10 cellular contexts compared by ENCODE assay signal in the genomic region with DNA sequence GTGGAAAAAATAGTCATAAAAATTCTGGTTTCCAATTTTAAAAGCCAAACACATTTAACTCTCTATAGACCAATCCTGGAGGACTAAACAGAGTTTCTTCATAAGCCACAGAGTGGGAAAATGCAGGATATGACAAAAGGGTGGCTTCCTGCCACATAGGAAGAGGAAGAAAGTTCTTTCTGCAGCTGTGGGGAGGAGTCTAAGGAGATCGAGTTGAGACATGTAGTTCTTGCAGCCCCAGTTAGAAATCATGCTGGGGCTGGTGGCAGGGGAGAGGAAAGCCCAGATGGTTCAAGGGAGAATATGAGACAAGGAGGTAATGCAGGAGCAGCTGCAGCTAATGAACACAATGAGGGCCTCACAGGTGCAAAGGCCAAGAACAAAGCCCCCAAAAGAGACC.
DNase-seq lines count a peak whose midpoint lies in the region; ATAC-seq and TF ChIP-seq lines count a peak whose summit lies in the region.
"Had no signal": no experiment of that assay in that cellular context is flagged by ENCODE, and none has a peak within 500 bp of the region (broad histone marks: within the 10 kb centered on the region; RNA-seq: fewer than 3 reads in every experiment).

No MANE protein-coding gene starts in this region.

- H3K27ac Mint-ChIP-seq in activated T-helper 1 cell treated with anti-CD3 and anti-CD28 coated beads, Interleukin-12 subunit alpha, Interleukin-12 subunit beta, Interleukin-2, Interleukin-4 antibody, amounts not matched to agents 30 ng/mL and 10 ng/mL and 1 ng/mL, durations not matched to agents 14 hours and 24 hours and 36 hours, result peak overlapping the region; percentile 18
- peak overlapping the region in 7 of 9 donors; percentile 36 to 63 (median 59) for H3K27ac Mint-ChIP-seq in naive thymus-derived CD4-positive, alpha-beta T cell

- H3K9ac ChIP-seq in DND-41 (ENCODE audit: low read depth, low read length) (peak overlapping the region; percentile 43), colonic mucosa (ENCODE audit: low read depth in 2 of 2, low read length in 2 of 2) (no peak overlapping the region)

- POLR2A ChIA-PET in naive thymus-derived CD4-positive, alpha-beta T cell (lab: Charles Lee), result interaction anchor here (0.5 kb wide), 1 partner anchor 11 kb away, joined by 5 read pairs; no protein-coding TSS in a partner anchor

- DNase-seq in DND-41, result peak; percentile 92
- peak; percentile 96 to 97 for DNase-seq in Kasumi-1 (lab: John Stamatoyannopoulos, UW)
- DNase-seq in activated T-helper 1 cell treated with anti-CD3 and anti-CD28 coated beads, Interleukin-12 subunit alpha, Interleukin-12 subunit beta, Interleukin-2, Interleukin-4 antibody, amounts not matched to agents 30 ng/mL and 10 ng/mL and 1 ng/mL, durations not matched to agents 14 hours and 24 hours and 36 hours (ENCODE audit: low spot score), result no peak
- peak in 2 of 9 donors; percentile 2 to 9 for DNase-seq in naive thymus-derived CD4-positive, alpha-beta T cell
- no peak for DNase-seq in colonic mucosa
- no peak for DNase-seq in cerebellar nuclear complex (lab: John Stamatoyannopoulos, UW)
- DNase-seq: gastrocnemius medialis, NCI-H524 treated with DMSO at 0.1 percent for 48 hours had no signal

- H3K4me1 Mint-ChIP-seq in activated T-helper 1 cell treated with anti-CD3 and anti-CD28 coated beads, Interleukin-12 subunit alpha, Interleukin-12 subunit beta, Interleukin-2, Interleukin-4 antibody, amounts not matched to agents 30 ng/mL and 10 ng/mL and 1 ng/mL, durations not matched to agents 14 hours and 24 hours and 36 hours (ENCODE audit: low read depth), result peaks cover 13% of the 10 kb centered on the region
- peaks cover 6 to 15% (median 12%) of the 10 kb centered on the region in 7 donors for H3K4me1 Mint-ChIP-seq in naive thymus-derived CD4-positive, alpha-beta T cell

- peak overlapping the region in 1 of 2 experiments; percentile 27; a peak in 1 of 4 replicates for H3K4me3 ChIP-seq in DND-41 (ENCODE audit: low read depth in 1 of 2, low read length in 2 of 2)
- no peak overlapping the region for H3K4me3 ChIP-seq in naive thymus-derived CD4-positive, alpha-beta T cell (ENCODE audit: low read length)
- H3K4me3 ChIP-seq in colonic mucosa, result no peak overlapping the region
- H3K4me3 ChIP-seq: gastrocnemius medialis had no signal

- no peaks in the 10 kb centered on the region for H3K9me3 Mint-ChIP-seq in activated T-helper 1 cell treated with anti-CD3 and anti-CD28 coated beads, Interleukin-12 subunit alpha, Interleukin-12 subunit beta, Interleukin-2, Interleukin-4 antibody, amounts not matched to agents 30 ng/mL and 10 ng/mL and 1 ng/mL, durations not matched to agents 14 hours and 24 hours and 36 hours
- peaks cover 0 to 2% (median 0%) of the 10 kb centered on the region in 11 donors for H3K9me3 Mint-ChIP-seq in naive thymus-derived CD4-positive, alpha-beta T cell

- no peaks in the 10 kb centered on the region for H3K36me3 ChIP-seq in DND-41 (ENCODE audit: insufficient read depth, low read length)
- H3K36me3 ChIP-seq in naive thymus-derived CD4-positive, alpha-beta T cell (ENCODE audit: control insufficient read depth in 2 of 3, insufficient read depth in 3 of 3, low read length in 3 of 3), result no peaks in the 10 kb centered on the region
- H3K36me3 ChIP-seq in colonic mucosa, result no peaks in the 10 kb centered on the region
- H3K36me3 ChIP-seq: gastrocnemius medialis had no signal

- ATAC-seq in DND-41 (ENCODE audit: insufficient read depth, low read depth) (peak; percentile 99), GM18909 (IDR thresholded peaks at IDR 0.05; ENCODE audit: poor library complexity, unreplicated experiment) (no peak), HG03520 (IDR thresholded peaks at IDR 0.05; ENCODE audit: unreplicated experiment) (no peak)
- ATAC-seq in naive thymus-derived CD4-positive, alpha-beta T cell, result peak; percentile 63
- ATAC-seq: gastrocnemius medialis had no signal

- H3K4me3 Mint-ChIP-seq in activated T-helper 1 cell treated with anti-CD3 and anti-CD28 coated beads, Interleukin-12 subunit alpha, Interleukin-12 subunit beta, Interleukin-2, Interleukin-4 antibody, amounts not matched to agents 30 ng/mL and 10 ng/mL and 1 ng/mL, durations not matched to agents 14 hours and 24 hours and 36 hours, result peak overlapping the region; percentile 9
- peak overlapping the region in 8 of 10 donors; percentile 14 to 75 (median 63) for H3K4me3 Mint-ChIP-seq in naive thymus-derived CD4-positive, alpha-beta T cell

- H3K27me3 Mint-ChIP-seq in activated T-helper 1 cell treated with anti-CD3 and anti-CD28 coated beads, Interleukin-12 subunit alpha, Interleukin-12 subunit beta, Interleukin-2, Interleukin-4 antibody, amounts not matched to agents 30 ng/mL and 10 ng/mL and 1 ng/mL, durations not matched to agents 14 hours and 24 hours and 36 hours (ENCODE audit: insufficient read depth), result peaks cover 6% of the 10 kb centered on the region
- H3K27me3 Mint-ChIP-seq in naive thymus-derived CD4-positive, alpha-beta T cell, result peaks cover 1 to 11% (median 3%) of the 10 kb centered on the region in 5 donors

- no peaks in the 10 kb centered on the region for H3K27me3 ChIP-seq in DND-41 (ENCODE audit: insufficient read depth, low read length, poor library complexity)
- H3K27me3 ChIP-seq in naive thymus-derived CD4-positive, alpha-beta T cell (ENCODE audit: control insufficient read depth in 2 of 2, insufficient read depth in 2 of 2, low read length in 2 of 2), result no peaks in the 10 kb centered on the region
- H3K27me3 ChIP-seq in colonic mucosa, result no peaks in the 10 kb centered on the region
- H3K27me3 ChIP-seq: gastrocnemius medialis had no signal

- no peaks in the 10 kb centered on the region for H3K79me2 ChIP-seq in DND-41 (ENCODE audit: insufficient read depth, low read length)

- H3K27ac ChIP-seq in DND-41 (ENCODE audit: low read length) (peak overlapping the region; percentile 91), colonic mucosa (no peak overlapping the region)
- no peak overlapping the region for H3K27ac ChIP-seq in naive thymus-derived CD4-positive, alpha-beta T cell (ENCODE audit: low read depth, low read length)
- H3K27ac ChIP-seq: gastrocnemius medialis had no signal

- H3K9me3 ChIP-seq in DND-41 (ENCODE audit: insufficient read depth, low read length, severe bottlenecking) (no peaks in the 10 kb centered on the region), colonic mucosa (no peaks in the 10 kb centered on the region)
- H3K9me3 ChIP-seq in naive thymus-derived CD4-positive, alpha-beta T cell (ENCODE audit: control insufficient read depth in 2 of 3, low read length in 3 of 3), result no peaks in the 10 kb centered on the region
- H3K9me3 ChIP-seq: gastrocnemius medialis had no signal

- CTCF ChIA-PET in naive thymus-derived CD4-positive, alpha-beta T cell (lab: Charles Lee), result no interaction called here

- H2AFZ ChIP-seq in DND-41 (ENCODE audit: low read depth, low read length), result peak overlapping the region; percentile 12

- TF ChIP-seq CTCF in DND-41 (IDR thresholded peaks at IDR 0.05; ENCODE audit: borderline replicate concordance, extremely low read depth, low read length, poor library complexity, severe bottlenecking) (no peak), colonic mucosa (IDR thresholded peaks at IDR 0.05) (no peak)

- H4K20me1 ChIP-seq in DND-41 (ENCODE audit: insufficient read depth, low read length), result no peaks in the 10 kb centered on the region

- H3K4me1 ChIP-seq in DND-41 (ENCODE audit: insufficient read depth, low read length), result peaks cover 40% of the 10 kb centered on the region
- peaks cover 0 to 10% of the 10 kb centered on the region in 2 donors for H3K4me1 ChIP-seq in naive thymus-derived CD4-positive, alpha-beta T cell (ENCODE audit: control insufficient read depth in 2 of 2, insufficient read depth in 2 of 2, low read length in 2 of 2)
- no peaks in the 10 kb centered on the region for H3K4me1 ChIP-seq in colonic mucosa

- intact Hi-C loops in activated T-helper 1 cell treated with anti-CD3 and anti-CD28 coated beads, Interleukin-12 subunit alpha, Interleukin-12 subunit beta, Interleukin-2, Interleukin-4 antibody, amounts not matched to agents 30 ng/mL and 10 ng/mL and 1 ng/mL, durations not matched to agents 14 hours and 24 hours and 36 hours (cut with micrococcal nuclease), result no loop called here
- intact Hi-C loops in naive thymus-derived CD4-positive, alpha-beta T cell (cut with micrococcal nuclease), result no loop called here
- intact Hi-C loops in colonic mucosa (cut with DNase I), result no loop called here

- H3K4me2 ChIP-seq in DND-41 (ENCODE audit: insufficient read depth, low read length), result peak overlapping the region; percentile 41

- peaks cover 3% of the 10 kb centered on the region for H3K36me3 Mint-ChIP-seq in activated T-helper 1 cell treated with anti-CD3 and anti-CD28 coated beads, Interleukin-12 subunit alpha, Interleukin-12 subunit beta, Interleukin-2, Interleukin-4 antibody, amounts not matched to agents 30 ng/mL and 10 ng/mL and 1 ng/mL, durations not matched to agents 14 hours and 24 hours and 36 hours (ENCODE audit: low read depth)
- H3K36me3 Mint-ChIP-seq in naive thymus-derived CD4-positive, alpha-beta T cell, result peaks cover 0 to 14% (median 0%) of the 10 kb centered on the region in 5 donors

Comparison
In these comparisons a context has a peak if more than half of its experiments do, and no peak if none do; other contexts are left out.
1. ATAC-seq: peak in DND-41 (single experiment) and naive thymus-derived CD4-positive, alpha-beta T cell (single experiment); none in GM18909 (single experiment) and HG03520 (single experiment).
2. DNase-seq: peak in DND-41 (single experiment) and Kasumi-1 (2 of 2); none in activated T-helper 1 cell treated with anti-CD3 and anti-CD28 coated beads, Interleukin-12 subunit alpha, Interleukin-12 subunit beta, Interleukin-2, Interleukin-4 antibody, amounts not matched to agents 30 ng/mL and 10 ng/mL and 1 ng/mL, durations not matched to agents 14 hours and 24 hours and 36 hours (single experiment), colonic mucosa (single experiment) and cerebellar nuclear complex (0 of 2).